In the genomic region with DNA sequence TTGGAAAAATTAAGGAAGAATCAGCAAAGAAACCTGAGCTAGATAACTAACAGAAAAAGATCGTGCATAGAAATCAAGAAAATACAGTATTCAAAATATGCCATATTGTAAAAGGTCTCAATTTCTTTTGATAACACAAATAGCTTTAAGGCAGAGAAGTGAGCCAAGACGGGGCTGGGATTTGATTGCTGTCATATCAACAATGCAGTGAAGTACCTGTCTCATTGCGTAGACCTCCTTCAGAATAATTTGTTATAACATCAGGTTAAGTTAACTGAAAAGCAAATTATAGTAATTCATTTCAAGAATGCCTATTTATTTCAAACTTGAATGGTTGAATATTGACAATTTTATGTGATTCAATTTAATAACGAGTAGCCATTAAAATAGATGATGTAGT, we compare ENCODE assay signal across 4 cellular contexts.
"Had no signal": no experiment of that assay in that cellular context is flagged by ENCODE, and none has a peak within 500 bp of the region (broad histone marks: within the 10 kb centered on the region; RNA-seq: fewer than 3 reads in every experiment).

No MANE protein-coding gene starts in this region.

- H3K36me3 Mint-ChIP-seq: IgD-negative memory B cell had no signal

- H3K4me1 Mint-ChIP-seq: IgD-negative memory B cell had no signal

- H3K27ac Mint-ChIP-seq: IgD-negative memory B cell had no signal

- H3K4me3 Mint-ChIP-seq: IgD-negative memory B cell had no signal

- H3K27me3 Mint-ChIP-seq: IgD-negative memory B cell had no signal

- DNase-seq: IMR-90 had no signal

- H3K4me3 ChIP-seq: K562 had no signal

- H3K27ac ChIP-seq: HL-60 had no signal
